Comparison of ENCODE assay signal across 11 cellular contexts in genomic region chr19:372306-372890, GRCh38. TPM values are rescaled to one million over a fixed set of nuclear protein-coding genes. Genes with fewer than 3 reads are reported as not detected.
DNase-seq lines count a peak whose midpoint lies in the region; ATAC-seq, FAIRE-seq and TF ChIP-seq lines count a peak whose summit lies in the region.
"Had no signal": no experiment of that assay in that cellular context is flagged by ENCODE, and none has a peak within 500 bp of the region (broad histone marks: within the 10 kb centered on the region; RNA-seq: fewer than 3 reads in every experiment).

No MANE protein-coding gene starts in this region.

- H3K4me2 ChIP-seq in DOHH2 (ENCODE audit: low read length) (peak overlapping the region; percentile 61), fibroblast of lung (ENCODE audit: extremely low read depth, insufficient read depth, low read length) (no peak overlapping the region)

- H3K4me1 Mint-ChIP-seq in natural killer cell treated with Interleukin-12 subunit alpha and Interleukin-12 subunit beta and Interleukin-15 and Interleukin-18, amount 100 ng/mL, for 72 hours (ENCODE audit: low read depth in 2 of 2), result no peaks in the 10 kb centered on the region
- H3K4me1 Mint-ChIP-seq: stimulated activated naive CD8-positive, alpha-beta T cell treated with anti-CD3 and anti-CD28 coated beads, Interleukin-15, amount 100 ng/mL, for 72 hours had no signal

- H3K79me2 ChIP-seq in DOHH2 (ENCODE audit: control insufficient read depth, low read length) (no peaks in the 10 kb centered on the region), fibroblast of lung (ENCODE audit: control insufficient read depth, insufficient read depth, low read length) (no peaks in the 10 kb centered on the region)

- no peak overlapping the region for H3K27ac Mint-ChIP-seq in natural killer cell treated with Interleukin-12 subunit alpha and Interleukin-12 subunit beta and Interleukin-15 and Interleukin-18, amount 100 ng/mL, for 72 hours
- H3K27ac Mint-ChIP-seq: stimulated activated naive CD8-positive, alpha-beta T cell treated with anti-CD3 and anti-CD28 coated beads, Interleukin-15, amount 100 ng/mL, for 72 hours had no signal

- DNase-seq in NCI-H446 (lab: John Stamatoyannopoulos, UW), result peak; percentile 87 to 97
- DNase-seq in fibroblast of lung (ENCODE audit: low read depth in 2 of 2), result peak; percentile 78 to 81
- DNase-seq in non-pigmented ciliary epithelial cell (ENCODE audit: low read depth), result peak; percentile 8
- no peak for DNase-seq in GM12892 (ENCODE audit: insufficient read length)
- DNase-seq in breast epithelium (ENCODE audit: low spot score in 2 of 2), result no peak
- DNase-seq in natural killer cell treated with Interleukin-12 subunit alpha and Interleukin-12 subunit beta and Interleukin-15 and Interleukin-18, amount 100 ng/mL, for 72 hours (ENCODE audit: low spot score), result no peak
- DNase-seq: activated naive CD4-positive, alpha-beta T cell treated with anti-CD3 and anti-CD28 coated beads, Interleukin-2, amount 50 U/mL, for 16 hours had no signal

- intact Hi-C loops in breast epithelium (cut with DNase I; ENCODE audit: low total_unique reads), result no loop called here

- H3K4me1 ChIP-seq in DOHH2 (ENCODE audit: control insufficient read depth, low read length) (peaks cover 20% of the 10 kb centered on the region), fibroblast of lung (ENCODE audit: control insufficient read depth, extremely low read depth, insufficient read depth, low read length) (peaks cover 2% of the 10 kb centered on the region), breast epithelium (peaks cover 0 to 12% of the 10 kb centered on the region in 2 donors)

- H3K9me2 ChIP-seq in DOHH2 (replicated peaks; ENCODE audit: control insufficient read depth, low read length), result no peaks in the 10 kb centered on the region

- no peaks in the 10 kb centered on the region for H3K9me3 Mint-ChIP-seq in natural killer cell treated with Interleukin-12 subunit alpha and Interleukin-12 subunit beta and Interleukin-15 and Interleukin-18, amount 100 ng/mL, for 72 hours
- H3K9me3 Mint-ChIP-seq: stimulated activated naive CD8-positive, alpha-beta T cell treated with anti-CD3 and anti-CD28 coated beads, Interleukin-15, amount 100 ng/mL, for 72 hours had no signal

- H3K9me3 ChIP-seq in DOHH2 (ENCODE audit: control insufficient read depth, insufficient read depth, low read length) (no peaks in the 10 kb centered on the region), fibroblast of lung (ENCODE audit: control insufficient read depth, insufficient read depth, low read depth, low read length) (no peaks in the 10 kb centered on the region), breast epithelium (no peaks in the 10 kb centered on the region)

- H3K27me3 Mint-ChIP-seq in natural killer cell treated with Interleukin-12 subunit alpha and Interleukin-12 subunit beta and Interleukin-15 and Interleukin-18, amount 100 ng/mL, for 72 hours, result peaks cover 8% of the 10 kb centered on the region in 2 donors

- peak overlapping the region; percentile 41 for H3K4me3 ChIP-seq in DOHH2 (ENCODE audit: low read length)
- H3K4me3 ChIP-seq in fibroblast of lung (replicated peaks in 1 of 4; ENCODE audit: control extremely low read depth in 1 of 4, insufficient read depth in 1 of 4, low read depth in 3 of 4, low read length in 4 of 4), result no peak overlapping the region
- H3K4me3 ChIP-seq in breast epithelium, result no peak overlapping the region
- H3K4me3 ChIP-seq: skin epidermis had no signal

- no peak for ATAC-seq in natural killer cell treated with Interleukin-12 subunit alpha and Interleukin-12 subunit beta and Interleukin-15 and Interleukin-18, amount 100 ng/mL, for 72 hours
- ATAC-seq in HG02623 (IDR thresholded peaks at IDR 0.05; ENCODE audit: unreplicated experiment), result no peak
- ATAC-seq: stimulated activated naive CD8-positive, alpha-beta T cell treated with anti-CD3 and anti-CD28 coated beads, Interleukin-15, amount 100 ng/mL, for 72 hours had no signal

- no peaks in the 10 kb centered on the region for H4K20me1 ChIP-seq in DOHH2 (ENCODE audit: control insufficient read depth, insufficient read depth, low read depth, low read length)
- no peaks in the 10 kb centered on the region for H4K20me1 ChIP-seq in fibroblast of lung (ENCODE audit: control insufficient read depth, extremely low read depth, insufficient read depth, low read length)

- no peak overlapping the region for H2AFZ ChIP-seq in fibroblast of lung (ENCODE audit: low read length)

- H3K36me3 ChIP-seq in DOHH2 (ENCODE audit: control insufficient read depth, low read length), result no peaks in the 10 kb centered on the region
- H3K36me3 ChIP-seq in fibroblast of lung (ENCODE audit: control insufficient read depth, insufficient read depth, low read length), result no peaks in the 10 kb centered on the region
- H3K36me3 ChIP-seq in breast epithelium, result no peaks in the 10 kb centered on the region

- H3K36me3 Mint-ChIP-seq in natural killer cell treated with Interleukin-12 subunit alpha and Interleukin-12 subunit beta and Interleukin-15 and Interleukin-18, amount 100 ng/mL, for 72 hours, result no peaks in the 10 kb centered on the region

- no peak overlapping the region for H3K4me3 Mint-ChIP-seq in natural killer cell treated with Interleukin-12 subunit alpha and Interleukin-12 subunit beta and Interleukin-15 and Interleukin-18, amount 100 ng/mL, for 72 hours
- H3K4me3 Mint-ChIP-seq: stimulated activated naive CD8-positive, alpha-beta T cell treated with anti-CD3 and anti-CD28 coated beads, Interleukin-15, amount 100 ng/mL, for 72 hours had no signal

- FAIRE-seq in GM12892 (lab: Jason Lieb, UNC), result no peak

- no peaks in the 10 kb centered on the region for H3F3A ChIP-seq in DOHH2 (ENCODE audit: control insufficient read depth, insufficient read depth)

- H3K27me3 ChIP-seq in DOHH2 (ENCODE audit: control insufficient read depth, low read length) (no peaks in the 10 kb centered on the region), fibroblast of lung (ENCODE audit: control insufficient read depth, insufficient read depth, low read length) (peaks cover 29% of the 10 kb centered on the region), breast epithelium (peaks cover 0 to 14% of the 10 kb centered on the region in 2 donors)

- no peak for TF ChIP-seq POLR2A in GM12892 (IDR thresholded peaks at IDR 0.05; ENCODE audit: low read depth, low read length)
- no peak for TF ChIP-seq POLR2A in breast epithelium (IDR thresholded peaks at IDR 0.05)

- H3K27ac ChIP-seq in DOHH2 (ENCODE audit: low read depth, low read length) (peak overlapping the region; percentile 59), fibroblast of lung (ENCODE audit: insufficient read depth, low read length) (no peak overlapping the region), breast epithelium (no peak overlapping the region)

- TF ChIP-seq CTCF in DOHH2 (IDR thresholded peaks at IDR 0.05; ENCODE audit: low read depth, low read length, poor library complexity, severe bottlenecking) (no peak), fibroblast of lung (conservative IDR thresholded peaks at IDR 0.05 in 1 of 2, IDR thresholded peaks at IDR 0.05 in 1 of 2; ENCODE audit: low read depth in 1 of 2, low read length in 2 of 2) (no peak), breast epithelium (IDR thresholded peaks at IDR 0.05) (no peak)

- no peak overlapping the region for H3K9ac ChIP-seq in fibroblast of lung (ENCODE audit: insufficient read depth, low read length)

RNA-seq across cellular contexts. Expression of gene MIER2, which starts 27.8 kb away (rescaled TPM):
- total RNA-seq in fibroblast of lung (9.2 and 20.6 TPM in 2 replicates), breast epithelium (10 to 100 TPM in 2 of 3 donors, 1 to 10 TPM in 1; 5.4 to 17.0 (median 12.8) TPM)
- 13.7 and 17.7 TPM in 2 replicates for polyA plus RNA-seq in fibroblast of lung
- polyA plus RNA-seq in fibroblast of lung (2012), result 25.5 and 32.9 TPM in 2 replicates
- polyA minus RNA-seq in fibroblast of lung (ENCODE audit: low replicate concordance), result 91.8 and 160 TPM in 2 replicates
- 9.4 TPM for polyA plus RNA-seq in GM12892 (2012; ENCODE audit: missing spikeins)
- total RNA-seq in natural killer cell treated with Interleukin-12 subunit alpha and Interleukin-12 subunit beta and Interleukin-15 and Interleukin-18, amount 100 ng/mL, for 72 hours, result 10 to 100 TPM; 26.2 to 39.4 TPM

RNA-seq across cellular contexts. Expression of gene C2CD4C, which starts 36.5 kb away (rescaled TPM):
- total RNA-seq in fibroblast of lung (under 0.01 and 0.17 TPM in 2 replicates), breast epithelium (1 to 10 TPM in 1 of 3 donors, under 1 TPM in 2; 0.29 to 2.6 (median 0.80) TPM)
- polyA plus RNA-seq in fibroblast of lung, result 0.05 TPM in 1 of 2 replicates, not detected in the other
- 0.10 TPM in 1 of 2 replicates, not detected in the other for polyA plus RNA-seq in fibroblast of lung (2012)
- not detected in 2 replicates for polyA minus RNA-seq in fibroblast of lung (ENCODE audit: low replicate concordance)
- not detected for polyA plus RNA-seq in GM12892 (2012; ENCODE audit: missing spikeins)
- not detected for total RNA-seq in natural killer cell treated with Interleukin-12 subunit alpha and Interleukin-12 subunit beta and Interleukin-15 and Interleukin-18, amount 100 ng/mL, for 72 hours

Comparison
In these comparisons a context has a peak if more than half of its experiments do, and no peak if none do; other contexts are left out.
1. DNase-seq: peak in NCI-H446 (2 of 2), fibroblast of lung (2 of 2) and non-pigmented ciliary epithelial cell (single experiment); none in GM12892 (single experiment), breast epithelium (0 of 2) and natural killer cell treated with Interleukin-12 subunit alpha and Interleukin-12 subunit beta and Interleukin-15 and Interleukin-18, amount 100 ng/mL, for 72 hours (single experiment).